ENCODE assay signal across 8 cellular contexts in the genomic region with DNA sequence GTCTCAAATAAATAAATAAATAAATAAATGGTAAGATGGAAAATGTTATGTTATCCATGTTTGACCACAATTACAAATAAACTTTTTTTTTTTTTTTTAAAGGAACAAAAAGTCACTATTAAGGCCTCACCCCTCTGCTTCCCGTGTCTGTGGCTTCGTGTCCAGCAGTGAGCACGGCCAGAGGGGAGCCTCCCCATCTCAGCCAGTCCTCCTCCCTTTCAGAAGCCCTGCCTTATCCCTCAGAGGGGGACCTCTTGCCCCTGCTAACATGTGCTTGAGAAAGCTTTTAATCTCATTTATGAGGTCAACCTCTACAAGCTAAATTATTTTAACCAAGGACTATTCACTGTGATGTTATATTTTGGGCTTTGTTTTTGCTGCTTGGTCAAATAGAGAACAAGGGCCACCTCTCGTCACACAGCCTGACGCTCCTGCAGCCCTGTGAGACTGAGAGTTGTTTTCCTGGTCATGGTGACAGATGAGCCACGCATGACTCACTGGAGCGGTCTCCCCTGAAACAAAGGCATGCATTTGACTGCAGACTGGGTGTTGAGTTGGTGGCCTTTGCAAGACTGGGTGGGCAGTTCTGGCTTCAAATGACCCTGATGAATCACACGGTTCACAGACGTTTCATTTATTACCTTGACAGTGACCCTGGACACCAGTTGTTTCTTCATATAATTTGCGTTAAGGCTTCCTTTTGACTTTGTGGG.
DNase-seq lines count a peak whose midpoint lies in the region; ATAC-seq and TF ChIP-seq lines count a peak whose summit lies in the region.

No MANE protein-coding gene starts in this region.

- DNase-seq in AG08396 (ENCODE audit: low spot score) (peak; percentile 65), lung microvascular endothelial cell (ENCODE audit: low read depth in 2 of 2) (peak; percentile 90 to 93), BE2C (no peak), cerebellum (ENCODE audit: low spot score) (no peak)
- DNase-seq in activated CD8-positive, alpha-beta memory T cell treated with anti-CD3 and anti-CD28 coated beads, Interleukin-2, amount 50 U/mL, for 24 hours (ENCODE audit: extremely low read depth): peak; percentile 34

- peak; percentile 59 for ATAC-seq in HG03095 (IDR thresholded peaks at IDR 0.05; ENCODE audit: unreplicated experiment)
- ATAC-seq in HG02763 (IDR thresholded peaks at IDR 0.05; ENCODE audit: unreplicated experiment): no peak
- no peak for ATAC-seq in HG03039 (IDR thresholded peaks at IDR 0.05; ENCODE audit: unreplicated experiment)

- no peaks in the 10 kb centered on the region for H3K27me3 ChIP-seq in BE2C

- no peaks in the 10 kb centered on the region for H3K36me3 ChIP-seq in BE2C

- H3K9me3 ChIP-seq in BE2C: no peaks in the 10 kb centered on the region

- no peak for TF ChIP-seq CTCF in BE2C (IDR thresholded peaks at IDR 0.05; ENCODE audit: low read depth, low read length)

- H3K4me3 ChIP-seq in BE2C (ENCODE audit: low read depth, low read length): no peak overlapping the region

- no peaks in the 10 kb centered on the region; the same call in 1 of the 2 replicates for H3K4me1 ChIP-seq in BE2C

Comparison
In these comparisons a context has a peak if more than half of its experiments do, and no peak if none do; other contexts are left out.
1. DNase-seq: peak in AG08396 (single experiment), activated CD8-positive, alpha-beta memory T cell treated with anti-CD3 and anti-CD28 coated beads, Interleukin-2, amount 50 U/mL, for 24 hours (single experiment) and lung microvascular endothelial cell (2 of 2); none in BE2C (single experiment) and cerebellum (single experiment).